Comparison of ENCODE assay signal across 8 cellular contexts in the genomic region with DNA sequence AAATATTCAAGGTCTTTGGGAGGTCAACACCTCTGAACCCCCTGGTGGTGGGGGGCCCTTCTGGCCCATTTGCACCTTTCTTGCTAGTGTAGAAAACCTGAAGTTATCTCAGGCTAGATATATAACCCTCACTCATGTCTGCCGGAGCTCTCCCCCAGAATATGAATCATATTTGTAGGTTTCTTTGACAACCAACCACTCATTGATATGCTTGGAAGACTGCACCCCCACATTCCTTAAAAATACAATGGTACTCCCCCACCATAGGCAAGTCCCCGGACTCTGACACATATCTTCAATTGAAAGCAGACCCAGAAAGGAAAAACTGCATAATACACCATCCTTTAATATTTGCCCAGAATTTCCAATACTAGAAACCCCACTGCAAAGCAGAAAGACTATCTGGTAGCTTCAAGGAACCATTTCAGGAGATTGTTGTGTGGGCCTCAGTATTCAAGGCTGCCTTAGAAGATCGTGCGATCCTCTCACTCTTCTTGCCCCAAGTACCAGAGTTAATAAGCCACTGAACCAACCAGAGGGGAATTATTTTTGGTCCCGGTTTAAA. TPM values are rescaled to one million over a fixed set of nuclear protein-coding genes. Genes with fewer than 3 reads are reported as not detected.
DNase-seq lines count a peak whose midpoint lies in the region; ATAC-seq and TF ChIP-seq lines count a peak whose summit lies in the region.

No MANE protein-coding gene starts in this region.

- peak overlapping the region; percentile 98 for H3K4me3 Mint-ChIP-seq in effector memory CD8-positive, alpha-beta T cell
- peak overlapping the region; percentile 96 for H3K4me3 Mint-ChIP-seq in neural crest cell

- ATAC-seq in HG02571 (IDR thresholded peaks at IDR 0.05; ENCODE audit: unreplicated experiment) = peak; percentile 5
- ATAC-seq in effector memory CD8-positive, alpha-beta T cell (replicated peaks) = peak; percentile 5

- peak; percentile 73 for DNase-seq in RKO (ENCODE audit: low spot score)
- no peak for DNase-seq in effector memory CD8-positive, alpha-beta T cell
- DNase-seq in neural crest cell (ENCODE audit: low read depth, low spot score) = no peak
- DNase-seq in NCI-H524 (lab: John Stamatoyannopoulos, UW) = no peak
- DNase-seq in CD1c-positive myeloid dendritic cell (ENCODE audit: extremely low spot score) = no peak
- no peak for DNase-seq in NCI-H187 (lab: John Stamatoyannopoulos, UW)

- H3K36me3 Mint-ChIP-seq in effector memory CD8-positive, alpha-beta T cell (ENCODE audit: insufficient read depth) = peaks cover 51% of the 10 kb centered on the region
- H3K36me3 Mint-ChIP-seq in neural crest cell (ENCODE audit: low read depth) = peaks cover 10% of the 10 kb centered on the region

- H3K9me3 Mint-ChIP-seq in effector memory CD8-positive, alpha-beta T cell = no peaks in the 10 kb centered on the region
- H3K9me3 Mint-ChIP-seq in neural crest cell = peaks cover 9% of the 10 kb centered on the region

- peaks cover 41% of the 10 kb centered on the region in 2 donors for H3K4me1 Mint-ChIP-seq in effector memory CD8-positive, alpha-beta T cell (ENCODE audit: low read depth in 2 of 2)
- H3K4me1 Mint-ChIP-seq in neural crest cell = peaks cover 48% of the 10 kb centered on the region

- no peaks in the 10 kb centered on the region for H3K27me3 Mint-ChIP-seq in effector memory CD8-positive, alpha-beta T cell
- peaks cover 6% of the 10 kb centered on the region for H3K27me3 Mint-ChIP-seq in neural crest cell (ENCODE audit: low read depth)

- TF ChIP-seq CTCF in GM12873 (IDR thresholded peaks at IDR 0.05; ENCODE audit: insufficient read depth, low read depth, low read length, missing control alignments) = peak; percentile 7
- TF ChIP-seq CTCF in neural crest cell (conservative IDR thresholded peaks at IDR 0.05) = no peak

- H3K27ac Mint-ChIP-seq in effector memory CD8-positive, alpha-beta T cell = peak overlapping the region; percentile 97 to 99
- H3K27ac Mint-ChIP-seq in neural crest cell (ENCODE audit: unreplicated experiment) = peak overlapping the region; percentile 99

RNA-seq across cellular contexts. Expression of a gene that starts 1.0 kb away (rescaled TPM):
- 52.3 and 76.4 TPM in 2 replicates for total RNA-seq in neural crest cell

RNA-seq across cellular contexts. Expression of a gene that starts 3.4 kb away (rescaled TPM):
- 5.1 and 5.4 TPM in 2 replicates for total RNA-seq in neural crest cell

RNA-seq across cellular contexts. Expression of a gene that starts 41.3 kb away (rescaled TPM):
- total RNA-seq in neural crest cell = 47.0 and 55.1 TPM in 2 replicates
